ENCODE assay signal across 20 cellular contexts in the genomic region with DNA sequence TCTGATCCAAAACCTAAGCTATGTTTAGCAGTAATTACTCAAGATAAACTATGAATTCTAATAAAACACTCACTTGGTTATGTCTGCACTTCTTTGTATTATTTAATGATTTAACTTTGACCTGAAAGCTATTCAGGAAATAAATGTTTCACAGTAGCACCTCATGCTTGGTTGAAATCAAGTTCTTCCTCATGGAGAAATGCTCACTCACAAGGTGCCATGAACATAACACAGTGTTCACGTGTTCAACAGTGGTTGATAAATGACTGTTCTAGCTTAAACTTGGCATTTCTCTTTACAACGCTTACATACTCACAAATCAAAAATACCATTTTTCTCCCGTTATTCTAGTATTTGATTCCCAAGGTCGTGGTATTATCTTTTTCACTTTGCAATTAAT.
"Had no signal": no experiment of that assay in that cellular context is flagged by ENCODE, and none has a peak within 500 bp of the region (broad histone marks: within the 10 kb centered on the region; RNA-seq: fewer than 3 reads in every experiment).

No MANE protein-coding gene starts in this region.

- H3K27ac ChIP-seq: foreskin keratinocyte, prostate gland, upper lobe of right lung, WERI-Rb-1 had no signal

- H3K27me3 ChIP-seq: adrenal gland, brain microvascular endothelial cell, foreskin keratinocyte, upper lobe of right lung had no signal

- H3K4me3 ChIP-seq: adrenal gland, prostate gland, upper lobe of right lung had no signal

- ATAC-seq: activated CD4-positive, alpha-beta T cell treated with anti-CD3 and anti-CD28 coated beads for 36 hours; activated CD8-positive, alpha-beta memory T cell treated with anti-CD3 and anti-CD28 coated beads, Interleukin-2, amount 10 ng/mL, durations not matched to agents 7 days and 5 days; foreskin keratinocyte; left lobe of liver; naive thymus-derived CD8-positive, alpha-beta T cell; sciatic nerve; stimulated activated naive CD8-positive, alpha-beta T cell treated with anti-CD3 and anti-CD28 coated beads, Interleukin-15, amount 100 ng/mL, for 72 hours; T-helper 17 cell; upper lobe of right lung had no signal

- H3K36me3 ChIP-seq: prostate gland had no signal

- H3K4me1 ChIP-seq: foreskin keratinocyte, prostate gland, upper lobe of right lung had no signal

- H3K9me3 ChIP-seq: adrenal gland, prostate gland, upper lobe of right lung had no signal

- DNase-seq: activated CD4-positive, alpha-beta memory T cell treated with anti-CD3 and anti-CD28 coated beads for 36 hours; activated CD4-positive, alpha-beta T cell treated with anti-CD3 and anti-CD28 coated beads for 36 hours; activated CD8-positive, alpha-beta memory T cell treated with anti-CD3 and anti-CD28 coated beads, Interleukin-2, amount 10 ng/mL, durations not matched to agents 7 days and 5 days; activated naive CD4-positive, alpha-beta T cell treated with anti-CD3 and anti-CD28 coated beads, Interleukin-2, amount 10 ng/mL, durations not matched to agents 7 days and 5 days; activated T-cell treated with anti-CD3 and anti-CD28 coated beads, Interleukin-2, amount 50 U/mL, for 1 hour; adrenal gland; brain microvascular endothelial cell; effector memory CD4-positive, alpha-beta T cell; foreskin keratinocyte; head of caudate nucleus; mammary epithelial cell; naive thymus-derived CD8-positive, alpha-beta T cell; stimulated activated CD4-positive, alpha-beta T cell treated with anti-CD3 and anti-CD28 coated beads, Interleukin-1b, Interleukin-23, amount 100 ng/mL, for 48 hours; stimulated activated naive CD8-positive, alpha-beta T cell treated with anti-CD3 and anti-CD28 coated beads, Interleukin-15, amount 100 ng/mL, for 72 hours; T-helper 17 cell; upper lobe of right lung; WERI-Rb-1 had no signal
